Comparison of ENCODE assay signal across 16 cellular contexts in the genomic region with DNA sequence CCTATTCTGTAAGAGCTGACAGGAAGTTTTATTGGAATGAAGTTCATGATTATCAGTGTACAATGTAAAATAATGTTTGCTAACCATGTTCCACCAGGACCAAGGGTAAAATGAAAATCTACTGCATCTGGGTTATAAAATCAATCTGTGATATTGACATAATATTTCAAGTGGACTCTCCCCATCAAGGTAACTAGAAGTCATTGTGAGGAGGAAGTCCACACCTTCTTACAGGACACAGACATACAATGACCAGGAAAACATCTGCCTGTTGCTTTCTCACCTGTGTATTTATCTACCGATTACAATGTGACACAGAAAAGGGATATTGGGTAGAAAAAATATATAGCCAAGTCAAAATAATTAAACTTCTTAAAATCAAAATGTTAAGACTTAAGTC.
DNase-seq lines count a peak whose midpoint lies in the region; ATAC-seq, FAIRE-seq and TF ChIP-seq lines count a peak whose summit lies in the region.
"Had no signal": no experiment of that assay in that cellular context is flagged by ENCODE, and none has a peak within 500 bp of the region (broad histone marks: within the 10 kb centered on the region; RNA-seq: fewer than 3 reads in every experiment).

No MANE protein-coding gene starts in this region.

- intact Hi-C loops in lower lobe of right lung (cut with DNase I) = no loop called here

- no peak overlapping the region for H3K4me3 Mint-ChIP-seq in chondrocyte (ENCODE audit: unreplicated experiment)
- no peak overlapping the region for H3K4me3 Mint-ChIP-seq in osteocyte (ENCODE audit: unreplicated experiment)

- H3K4me3 ChIP-seq in A549 (no peak overlapping the region), SJSA1 (no peak overlapping the region), lower lobe of right lung (peak overlapping the region; percentile 55)

- POLR2A ChIA-PET in A549 (lab: Yijun Ruan, JAX) = no interaction called here

- CTCF ChIA-PET in A549 (lab: Yijun Ruan, JAX) = interaction anchor here (0.7 to 1.2 kb wide), 2 partner anchors 29 to 71 kb away, joined by 3 to 4 read pairs; no protein-coding TSS in a partner anchor

- FAIRE-seq in A549 (lab: Jason Lieb, UNC) = no peak
- peak; percentile 38 for FAIRE-seq in GM12892 (lab: Jason Lieb, UNC)
- FAIRE-seq: G401.6 had no signal

- H3K9me3 ChIP-seq in A549 (no peaks in the 10 kb centered on the region), SJSA1 (replicated peaks) (no peaks in the 10 kb centered on the region), lower lobe of right lung (no peaks in the 10 kb centered on the region)
- H3K9me3 ChIP-seq: vagina had no signal

- H3K36me3 ChIP-seq in SJSA1 (no peaks in the 10 kb centered on the region), lower lobe of right lung (no peaks in the 10 kb centered on the region)
- H3K36me3 ChIP-seq: brain microvascular endothelial cell, vagina had no signal

- H3K36me3 Mint-ChIP-seq in chondrocyte (ENCODE audit: low read depth) = no peaks in the 10 kb centered on the region
- H3K36me3 Mint-ChIP-seq in osteocyte (ENCODE audit: unreplicated experiment) = no peaks in the 10 kb centered on the region
- H3K36me3 Mint-ChIP-seq: CD14-positive monocyte had no signal

- H3K27ac ChIP-seq in A549 (no peak overlapping the region), SJSA1 (0 out of 2 replicates have a peak overlapping the region, but pooled peaks have one; percentile 13), lower lobe of right lung (no peak overlapping the region)
- H3K27ac ChIP-seq: brain microvascular endothelial cell had no signal

- no peak for TF ChIP-seq EP300 in A549 (IDR thresholded peaks at IDR 0.05)

- H3K4me1 Mint-ChIP-seq in chondrocyte (ENCODE audit: low read depth) (peaks cover 10% of the 10 kb centered on the region), osteocyte (ENCODE audit: unreplicated experiment) (peaks cover 13% of the 10 kb centered on the region)

- TF ChIP-seq CTCF in A549 (IDR thresholded peaks at IDR 0.05) = no peak
- TF ChIP-seq CTCF in lower lobe of right lung (IDR thresholded peaks at IDR 0.05) = no peak
- no peak for TF ChIP-seq CTCF in chondrocyte (IDR thresholded peaks at IDR 0.05)
- TF ChIP-seq CTCF in osteocyte (IDR thresholded peaks at IDR 0.05) = no peak

- TF ChIP-seq RAD21 in A549 (conservative IDR thresholded peaks at IDR 0.05 in 1 of 2, IDR thresholded peaks at IDR 0.05 in 1 of 2) = no peak

- ATAC-seq in A549 (no peak), lower lobe of right lung (peak in 1 of 2 donors; percentile 11)

- 63% methylated on average over 1 of the region's 1 CpG for WGBS in A549 (ENCODE audit: missing lambda C conversion rate)

- DNase-seq in A549 (ENCODE audit: low read depth in 1 of 2, low spot score in 1 of 2) (no peak), GM12892 (ENCODE audit: insufficient read length) (no peak), SJSA1 (ENCODE audit: low read depth in 1 of 2, low spot score in 2 of 2) (no peak), lower lobe of right lung (no peak), chondrocyte (ENCODE audit: low spot score) (no peak), osteocyte (ENCODE audit: extremely low spot score, unreplicated experiment) (no peak)
- no peak for DNase-seq in stimulated activated CD4-positive, alpha-beta T cell treated with anti-CD3 and anti-CD28 coated beads, Interleukin-4, amount 100 ng/mL, for 1 hour
- DNase-seq in stimulated activated CD4-positive, alpha-beta T cell treated with anti-CD3 and anti-CD28 coated beads, Interleukin-4, amount 100 ng/mL, for 24 hours = no peak
- DNase-seq: activated naive CD4-positive, alpha-beta T cell; effector memory CD8-positive, alpha-beta T cell; GOT3; stimulated activated CD4-positive, alpha-beta T cell treated with anti-CD3 and anti-CD28 coated beads, Interleukin-2, amount 100 ng/mL, for 48 hours had no signal

- TF ChIP-seq POLR2A in A549 (IDR thresholded peaks at IDR 0.05; ENCODE audit: low read length) (no peak), GM12892 (IDR thresholded peaks at IDR 0.05; ENCODE audit: low read depth, low read length) (no peak)

- no peaks in the 10 kb centered on the region for H3K27me3 ChIP-seq in SJSA1 (replicated peaks)
- H3K27me3 ChIP-seq in lower lobe of right lung (ENCODE audit: low read depth) = no peaks in the 10 kb centered on the region
- H3K27me3 ChIP-seq: brain microvascular endothelial cell, vagina had no signal

- H3K4me1 ChIP-seq in A549 = peaks cover 28% of the 10 kb centered on the region
- H3K4me1 ChIP-seq in SJSA1 (replicated peaks) = peaks cover 23% of the 10 kb centered on the region
- peaks cover 29% of the 10 kb centered on the region for H3K4me1 ChIP-seq in lower lobe of right lung

- no peaks in the 10 kb centered on the region for H3K9me3 Mint-ChIP-seq in chondrocyte (ENCODE audit: low read depth)
- no peaks in the 10 kb centered on the region for H3K9me3 Mint-ChIP-seq in osteocyte (ENCODE audit: unreplicated experiment)
- H3K9me3 Mint-ChIP-seq: effector memory CD8-positive, alpha-beta T cell had no signal

- H3K27ac Mint-ChIP-seq in chondrocyte (ENCODE audit: unreplicated experiment) (no peak overlapping the region), osteocyte (ENCODE audit: unreplicated experiment) (no peak overlapping the region)

- no peaks in the 10 kb centered on the region for H3K27me3 Mint-ChIP-seq in chondrocyte (ENCODE audit: low read depth)
- H3K27me3 Mint-ChIP-seq in osteocyte (ENCODE audit: unreplicated experiment) = no peaks in the 10 kb centered on the region
- H3K27me3 Mint-ChIP-seq: effector memory CD8-positive, alpha-beta T cell had no signal

- H3K4me2 ChIP-seq in A549 = peak overlapping the region; percentile 63; the same call in 2 of the 3 replicates

TF ChIP-seq in A549, 52 proteins besides CTCF, POLR2A, EP300 and RAD21:
- TF ChIP-seq TFCP2L1 (CRISPR knock-in tag; IDR thresholded peaks at IDR 0.05) (no peak), RFX5 (IDR thresholded peaks at IDR 0.05) (no peak), RARB (CRISPR knock-in tag; IDR thresholded peaks at IDR 0.05) (no peak)
